Comparison of ENCODE assay signal across 8 cellular contexts in the genomic region with DNA sequence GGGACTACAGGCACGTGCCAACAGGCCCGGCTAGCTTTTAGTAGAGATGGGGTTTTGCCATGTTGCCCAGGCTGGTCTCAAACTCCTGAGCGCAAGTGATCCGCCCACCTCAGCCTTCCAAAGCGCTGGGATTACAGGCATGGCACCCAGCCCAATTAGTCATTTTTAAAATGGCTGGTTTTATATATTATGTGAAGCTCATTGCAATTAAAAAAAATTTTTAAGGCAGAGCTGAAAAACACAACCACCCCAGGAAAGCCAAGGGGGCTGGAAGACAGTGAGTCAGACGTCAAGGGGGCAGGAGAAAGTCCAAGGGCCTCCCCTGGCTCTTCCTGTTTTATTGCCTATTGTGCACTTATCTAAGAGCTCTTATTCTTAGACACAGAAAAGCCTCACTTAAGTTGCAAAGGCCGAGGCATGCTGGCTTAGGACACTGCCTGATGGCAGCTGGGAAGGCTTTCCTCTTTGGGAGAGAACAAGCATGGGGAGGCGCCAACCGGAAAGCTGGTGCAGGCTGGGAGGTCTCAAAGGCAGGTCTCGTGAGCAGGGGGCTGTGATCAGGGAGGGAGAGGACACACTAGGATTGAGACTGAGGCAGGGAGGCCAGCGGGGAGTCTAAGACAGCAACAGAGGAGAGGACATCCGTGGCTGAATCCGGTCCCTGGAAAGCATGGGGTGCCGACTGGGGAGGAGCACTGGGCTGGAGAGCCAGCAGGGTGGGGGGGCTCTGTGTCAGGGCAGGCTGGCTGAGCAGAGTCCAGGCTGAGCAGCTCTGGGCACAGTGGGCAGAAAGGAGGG. TPM values are rescaled to one million over a fixed set of nuclear protein-coding genes. Genes with fewer than 3 reads are reported as not detected.
DNase-seq lines count a peak whose midpoint lies in the region; FAIRE-seq and TF ChIP-seq lines count a peak whose summit lies in the region.

No MANE protein-coding gene starts in this region.

- H2BK120ac ChIP-seq in mesenchymal stem cell (ENCODE audit: low read depth, low read length): no peak overlapping the region

- H3K9me3 ChIP-seq in AG04450 (ENCODE audit: control insufficient read depth, insufficient read depth, low read length): no peaks in the 10 kb centered on the region
- H3K9me3 ChIP-seq in Loucy (ENCODE audit: insufficient read depth, low read depth, low read length): no peaks in the 10 kb centered on the region
- no peaks in the 10 kb centered on the region for H3K9me3 ChIP-seq in mesenchymal stem cell (ENCODE audit: control insufficient read depth, low read length)

- H3K9ac ChIP-seq in Loucy (ENCODE audit: low read depth, low read length, poor library complexity, severe bottlenecking) (peak overlapping the region; percentile 70), mesenchymal stem cell (ENCODE audit: low read length) (peak overlapping the region; percentile 75)

- H3K4ac ChIP-seq in mesenchymal stem cell (ENCODE audit: low read depth in 1 of 2, low read length in 2 of 2): peak overlapping the region in 1 of 2 experiments; percentile 7

- H2BK5ac ChIP-seq in mesenchymal stem cell (ENCODE audit: low read depth, low read length, poor library complexity, severe bottlenecking): no peak overlapping the region

- POLR2A ChIA-PET in AG04450 (lab: Yijun Ruan, JAX): interaction anchor here (1.2 to 2.0 kb wide), 2 partner anchors 10 to 49 kb away, joined by 3 to 5 read pairs; a partner anchor contains a TSS

- H4K91ac ChIP-seq in mesenchymal stem cell (ENCODE audit: low read length): peak overlapping the region; percentile 48

- H3F3A ChIP-seq in Loucy (ENCODE audit: low read depth): no peaks in the 10 kb centered on the region

- FAIRE-seq in D721Med (lab: Jason Lieb, UNC): no peak

- no peaks in the 10 kb centered on the region for H3K79me2 ChIP-seq in Loucy (ENCODE audit: insufficient read depth, low read length)

- DNase-seq in AG04450 (ENCODE audit: low read depth, low spot score): no peak
- peak in 14 of 61 donors; percentile 4 to 58 (median 29) for DNase-seq in caudate nucleus (lab: John Stamatoyannopoulos, UW)
- DNase-seq in mesenchymal stem cell: peak; percentile 65
- no peak for DNase-seq in stimulated activated CD4-positive, alpha-beta T cell treated with anti-CD3 and anti-CD28 coated beads, Interleukin-4, amount 100 ng/mL, for 4 hours
- no peak for DNase-seq in NCI-H748 treated with DMSO at 0.1 percent for 48 hours (lab: John Stamatoyannopoulos, UW)
- no peak for DNase-seq in D721Med (ENCODE audit: insufficient read length, low spot score)
- DNase-seq in stimulated activated CD4-positive, alpha-beta T cell treated with anti-CD3 and anti-CD28 coated beads, Interleukin-4, amount 100 ng/mL, for 1 hour: no peak

- H2BK12ac ChIP-seq in mesenchymal stem cell (ENCODE audit: low read length in 2 of 2): peak overlapping the region; percentile 53 to 76

- H3K18ac ChIP-seq in mesenchymal stem cell (ENCODE audit: low read depth in 1 of 2, low read length in 2 of 2): peak overlapping the region; percentile 66 to 73

- H3K4me3 ChIP-seq in AG04450 (ENCODE audit: low read depth, low read length) (no peak overlapping the region), Loucy (ENCODE audit: low read length, poor library complexity, severe bottlenecking) (no peak overlapping the region), mesenchymal stem cell (ENCODE audit: insufficient read depth in 1 of 2, low read depth in 1 of 2, low read length in 2 of 2) (peak overlapping the region in 1 of 2 experiments; percentile 38)

- peaks cover 1% of the 10 kb centered on the region for H3K79me1 ChIP-seq in mesenchymal stem cell (replicated peaks; ENCODE audit: low read length, poor library complexity, severe bottlenecking)

- CTCF ChIA-PET in AG04450 (lab: Charles Lee): interaction anchor here (0.6 to 1.6 kb wide), 8 partner anchors 8 to 642 kb away, joined by 3 to 13 read pairs (median 4); a partner anchor contains a TSS

- peak overlapping the region in 1 of 2 experiments; percentile 79 for H3K14ac ChIP-seq in mesenchymal stem cell (ENCODE audit: low read length in 2 of 2)

- H3K36me3 ChIP-seq in Loucy (ENCODE audit: insufficient read depth, low read length): no peaks in the 10 kb centered on the region
- H3K36me3 ChIP-seq in mesenchymal stem cell (ENCODE audit: control insufficient read depth in 1 of 2, insufficient read depth in 2 of 2, low read depth in 1 of 2, low read length in 2 of 2): peaks cover 0 to 14% of the 10 kb centered on the region in 2 experiments

- H2AK5ac ChIP-seq in mesenchymal stem cell (ENCODE audit: low read length, severe bottlenecking): no peak overlapping the region

- no peak overlapping the region for H3K23ac ChIP-seq in mesenchymal stem cell (ENCODE audit: low read length in 2 of 2)

- TF ChIP-seq CTCF in AG04450 (IDR thresholded peaks at IDR 0.05; ENCODE audit: low read depth, low read length) (no peak), Loucy (conservative IDR thresholded peaks at IDR 0.05; ENCODE audit: low read length) (no peak), D721Med (IDR thresholded peaks at IDR 0.05; ENCODE audit: insufficient read depth, missing control alignments) (no peak)

- H3K27ac ChIP-seq in AG04450 (ENCODE audit: low read depth, low read length) (peak overlapping the region; percentile 65), caudate nucleus (ENCODE audit: low read depth, low read length) (peak overlapping the region; percentile 48), mesenchymal stem cell (ENCODE audit: low read length, poor library complexity, severe bottlenecking) (peak overlapping the region; percentile 48)

- H2AFZ ChIP-seq in Loucy (ENCODE audit: low read length) (no peak overlapping the region), mesenchymal stem cell (ENCODE audit: low read depth, low read length) (peak overlapping the region; percentile 11)

- H3K27me3 ChIP-seq in AG04450 (ENCODE audit: control insufficient read depth, insufficient read depth, low read length): no peaks in the 10 kb centered on the region
- no peaks in the 10 kb centered on the region for H3K27me3 ChIP-seq in Loucy (ENCODE audit: insufficient read depth, low read length, poor library complexity, severe bottlenecking)
- H3K27me3 ChIP-seq in mesenchymal stem cell (ENCODE audit: control insufficient read depth in 1 of 2, insufficient read depth in 1 of 2, low read length in 2 of 2): no peaks in the 10 kb centered on the region

- H4K20me1 ChIP-seq in Loucy (ENCODE audit: insufficient read depth, low read length, poor library complexity, severe bottlenecking): no peaks in the 10 kb centered on the region

- peak overlapping the region; percentile 54 for H2BK15ac ChIP-seq in mesenchymal stem cell (ENCODE audit: low read depth, poor library complexity, severe bottlenecking)

- WGBS in mesenchymal stem cell: 50% methylated on average over 12 of the region's 14 CpGs

- H3K4me2 ChIP-seq in Loucy (ENCODE audit: low read depth, low read length, poor library complexity, severe bottlenecking) (peak overlapping the region; percentile 49), mesenchymal stem cell (ENCODE audit: low read length, poor library complexity, severe bottlenecking) (no peak overlapping the region)

- H3K4me1 ChIP-seq in Loucy (ENCODE audit: insufficient read depth, low read length, poor library complexity, severe bottlenecking) (peaks cover 23% of the 10 kb centered on the region), mesenchymal stem cell (ENCODE audit: control insufficient read depth, insufficient read depth, low read depth, low read length) (peaks cover 16% of the 10 kb centered on the region)

- peak overlapping the region; percentile 82 for H4K8ac ChIP-seq in mesenchymal stem cell (ENCODE audit: low read length)

- H3K9me2 ChIP-seq in Loucy (replicated peaks; ENCODE audit: low read depth, low read length): no peaks in the 10 kb centered on the region

RNA-seq across cellular contexts. Expression of a gene that starts 11.1 kb away (rescaled TPM):
- not detected in 2 replicates for polyA plus RNA-seq in AG04450 (2011; rRNA removed)
- not detected in 2 replicates for polyA minus RNA-seq in AG04450 (2011; rRNA and poly(A)+ RNA removed)
- not detected for polyA plus RNA-seq in mesenchymal stem cell (2013, experiment 1 of 2)
- polyA plus RNA-seq in mesenchymal stem cell (2013, experiment 2 of 2): not detected

RNA-seq across cellular contexts. Expression of a gene that starts 11.6 kb away (rescaled TPM):
- polyA plus RNA-seq in AG04450 (2011; rRNA removed): 12.0 and 15.3 TPM in 2 replicates
- polyA minus RNA-seq in AG04450 (2011; rRNA and poly(A)+ RNA removed): 5.9 and 7.2 TPM in 2 replicates
- 9.7 TPM for polyA plus RNA-seq in mesenchymal stem cell (2013, experiment 1 of 2)
- 8.7 TPM for polyA plus RNA-seq in mesenchymal stem cell (2013, experiment 2 of 2)

RNA-seq across cellular contexts. Expression of a gene that starts 31.2 kb away (rescaled TPM):
- polyA plus RNA-seq in AG04450 (2011; rRNA removed): 53.9 and 121 TPM in 2 replicates
- polyA minus RNA-seq in AG04450 (2011; rRNA and poly(A)+ RNA removed): 165 and 320 TPM in 2 replicates
- polyA plus RNA-seq in mesenchymal stem cell (2013, experiment 1 of 2): 10.2 TPM
- polyA plus RNA-seq in mesenchymal stem cell (2013, experiment 2 of 2): 9.7 TPM

RNA-seq across cellular contexts. Expression of a gene that starts 49.0 kb away (rescaled TPM):
- 14.5 and 17.5 TPM in 2 replicates for polyA plus RNA-seq in AG04450 (2011; rRNA removed)
- polyA minus RNA-seq in AG04450 (2011; rRNA and poly(A)+ RNA removed): 27.6 and 30.0 TPM in 2 replicates
- polyA plus RNA-seq in mesenchymal stem cell (2013, experiment 1 of 2): 15.7 TPM
- polyA plus RNA-seq in mesenchymal stem cell (2013, experiment 2 of 2): 14.0 TPM
